ENCODE assay signal across 17 cellular contexts in the genomic region with DNA sequence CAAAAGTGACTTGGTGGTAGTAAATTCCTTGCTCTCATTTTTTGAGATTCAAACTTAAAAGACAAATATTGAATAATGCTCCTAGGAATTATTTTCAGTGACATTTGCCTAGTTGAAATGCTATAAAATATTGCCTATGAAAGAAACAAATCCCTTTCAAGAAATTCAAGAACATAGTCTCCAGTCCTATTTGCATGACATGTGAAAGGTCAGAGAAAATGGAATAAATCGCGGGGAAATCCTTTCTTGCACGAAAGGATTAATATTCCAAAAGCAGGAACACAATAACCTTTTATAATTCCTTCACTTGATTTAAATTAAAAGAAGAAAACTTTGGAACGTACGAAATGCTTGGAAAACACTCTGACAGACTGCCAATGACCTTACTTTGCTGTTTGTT.
A peak's percentile ranks its signal among the peaks of the same experiment; 100 is the strongest.
DNase-seq lines count a peak whose midpoint lies in the region; ATAC-seq and TF ChIP-seq lines count a peak whose summit lies in the region.
"Had no signal": no experiment of that assay in that cellular context is flagged by ENCODE, and none has a peak within 500 bp of the region (broad histone marks: within the 10 kb centered on the region; RNA-seq: fewer than 3 reads in every experiment).

No MANE protein-coding gene starts in this region.

- H3K79me2 ChIP-seq in neural progenitor cell (ENCODE audit: low read depth), result no peaks in the 10 kb centered on the region

- no peaks in the 10 kb centered on the region for H3K27me3 Mint-ChIP-seq in endodermal cell (ENCODE audit: insufficient read depth)
- peaks cover 9% of the 10 kb centered on the region for H3K27me3 Mint-ChIP-seq in neural progenitor cell (ENCODE audit: insufficient read depth, low read depth)

- no peaks in the 10 kb centered on the region for H3K9me3 Mint-ChIP-seq in endodermal cell
- H3K9me3 Mint-ChIP-seq in neural progenitor cell, result peaks cover 2% of the 10 kb centered on the region

- H4K20me1 ChIP-seq in neural progenitor cell (ENCODE audit: low read depth), result no peaks in the 10 kb centered on the region
- H4K20me1 ChIP-seq: BLaER1 had no signal

- H3K27ac ChIP-seq in endodermal cell (ENCODE audit: low read depth, low read length) (peak overlapping the region; percentile 11), neural progenitor cell (peak overlapping the region; percentile 24)
- H3K27ac ChIP-seq: BLaER1 had no signal

- no peak overlapping the region for H3K4me2 ChIP-seq in neural progenitor cell
- H3K4me2 ChIP-seq: BLaER1 had no signal

- no peak for TF ChIP-seq CTCF in endodermal cell (conservative IDR thresholded peaks at IDR 0.05)
- no peak for TF ChIP-seq CTCF in neural progenitor cell (IDR thresholded peaks at IDR 0.05)

- H3K4me1 Mint-ChIP-seq in endodermal cell, result peaks cover 70% of the 10 kb centered on the region
- H3K4me1 Mint-ChIP-seq in neural progenitor cell, result peaks cover 67% of the 10 kb centered on the region
- H3K4me1 Mint-ChIP-seq: CD14-positive monocyte; CD4-positive, alpha-beta memory T cell; CD4-positive, CD25-positive, alpha-beta regulatory T cell; CD8-positive, alpha-beta memory T cell had no signal

- no peaks in the 10 kb centered on the region for H3K27me3 ChIP-seq in endodermal cell (ENCODE audit: control insufficient read depth, insufficient read depth, low read length, poor library complexity, severe bottlenecking)
- H3K27me3 ChIP-seq in neural progenitor cell, result no peaks in the 10 kb centered on the region
- H3K27me3 ChIP-seq: BE2C, BLaER1 had no signal

- H3F3A ChIP-seq in neural progenitor cell (ENCODE audit: low read depth), result peaks cover 48% of the 10 kb centered on the region

- no peak overlapping the region for H3K4me3 Mint-ChIP-seq in endodermal cell
- H3K4me3 Mint-ChIP-seq in neural progenitor cell, result no peak overlapping the region
- H3K4me3 Mint-ChIP-seq: CD14-positive monocyte; CD4-positive, alpha-beta memory T cell; CD4-positive, CD25-positive, alpha-beta regulatory T cell; CD8-positive, alpha-beta memory T cell had no signal

- H3K27ac Mint-ChIP-seq in endodermal cell (no peak overlapping the region), neural progenitor cell (no peak overlapping the region)
- H3K27ac Mint-ChIP-seq: CD14-positive monocyte; CD4-positive, alpha-beta memory T cell; CD4-positive, CD25-positive, alpha-beta regulatory T cell; CD8-positive, alpha-beta memory T cell had no signal

- H3K36me3 ChIP-seq in endodermal cell (ENCODE audit: control insufficient read depth, insufficient read depth, low read length) (no peaks in the 10 kb centered on the region), neural progenitor cell (no peaks in the 10 kb centered on the region)
- H3K36me3 ChIP-seq: BLaER1 had no signal

- H3K4me3 ChIP-seq in endodermal cell (ENCODE audit: low read length) (no peak overlapping the region), neural progenitor cell (no peak overlapping the region)
- H3K4me3 ChIP-seq: BLaER1 had no signal

- no peaks in the 10 kb centered on the region for H3K9me3 ChIP-seq in endodermal cell (ENCODE audit: control insufficient read depth, low read length)
- H3K9me3 ChIP-seq in neural progenitor cell (ENCODE audit: low read depth), result no peaks in the 10 kb centered on the region
- H3K9me3 ChIP-seq: BE2C, BLaER1 had no signal

- H2AFZ ChIP-seq in neural progenitor cell (replicated peaks), result no peak overlapping the region

- H3K4me1 ChIP-seq in endodermal cell (ENCODE audit: control insufficient read depth, insufficient read depth, low read length) (peaks cover 30% of the 10 kb centered on the region), neural progenitor cell (peaks cover 65% of the 10 kb centered on the region)

- no peak for DNase-seq in endodermal cell
- no peak for DNase-seq in neural progenitor cell (ENCODE audit: low spot score)
- DNase-seq in NCI-H2029 (lab: John Stamatoyannopoulos, UW), result no peak
- DNase-seq: 8988T; ACHN; BE2C; C1 segment of cervical spinal cord; CD4-positive, alpha-beta memory T cell; CD4-positive, CD25-positive, alpha-beta regulatory T cell; CD8-positive, alpha-beta memory T cell; COR-L47; DMS79 treated with DMSO at 0.1 percent for 48 hours; GF-D8 had no signal

- no peak overlapping the region for H3K9ac ChIP-seq in endodermal cell (ENCODE audit: extremely low read depth, low read length, poor library complexity, severe bottlenecking)
- H3K9ac ChIP-seq in neural progenitor cell, result no peak overlapping the region
- H3K9ac ChIP-seq: BLaER1 had no signal

- no peak for ATAC-seq in GM19023 (IDR thresholded peaks at IDR 0.05; ENCODE audit: unreplicated experiment)
- no peak for ATAC-seq in HG02798 (IDR thresholded peaks at IDR 0.05; ENCODE audit: poor library complexity, unreplicated experiment)

- 89 to 95% methylated on average over 3 to 5 of the region's 5 CpGs for WGBS in endodermal cell (ENCODE audit: insufficient coverage in 1 of 2, insufficient read length in 1 of 2), 2 experiments

- no peaks in the 10 kb centered on the region for H3K36me3 Mint-ChIP-seq in endodermal cell (ENCODE audit: low read depth)
- no peaks in the 10 kb centered on the region for H3K36me3 Mint-ChIP-seq in neural progenitor cell
- H3K36me3 Mint-ChIP-seq: CD14-positive monocyte; CD4-positive, alpha-beta memory T cell; CD4-positive, CD25-positive, alpha-beta regulatory T cell; CD8-positive, alpha-beta memory T cell had no signal
